In genomic region chr3:170869645-170870593, GRCh38 we compare ENCODE assay signal across 8 cellular contexts. TPM values are rescaled to one million over a fixed set of nuclear protein-coding genes. Genes with fewer than 3 reads are reported as not detected.
DNase-seq lines count a peak whose midpoint lies in the region; ATAC-seq and TF ChIP-seq lines count a peak whose summit lies in the region.

Gene RPL22L1, minus strand, starts transcription at chr3:170870195. Its CDS starts 28 bp downstream, at chr3:170870167.

- CTCF ChIA-PET in A673 (lab: Charles Lee): no interaction called here

- H3K27me3 Mint-ChIP-seq in dendritic cell treated with granulocyte-macrophage colony-stimulating factor and Interleukin-4, amounts not matched to agents 40 ng/mL and 50 ng/mL, for 4 days: no peaks in the 10 kb centered on the region

- H3K27ac Mint-ChIP-seq in dendritic cell treated with granulocyte-macrophage colony-stimulating factor and Interleukin-4, amounts not matched to agents 40 ng/mL and 50 ng/mL, for 4 days: peak within 1 kb of the TSS; percentile 99

- TF ChIP-seq CTCF in A673 (conservative IDR thresholded peaks at IDR 0.05; ENCODE audit: low read depth, low read length) (peak; percentile 33; the same call in 1 of the 2 replicates), right lobe of liver (IDR thresholded peaks at IDR 0.05) (peak in 1 of 4 donors; percentile 19)

- POLR2A ChIA-PET in A673 (lab: Charles Lee; ENCODE audit: low non-redundant PET): interaction anchor here (0.6 to 0.9 kb wide), 4 partner anchors 56 to 955 kb away, joined by 3 to 5 read pairs (median 4); no protein-coding TSS in a partner anchor

- TF ChIP-seq POLR2A in GM19193 (IDR thresholded peaks at IDR 0.05; ENCODE audit: extremely low read depth, insufficient read depth, insufficient read length) (peak; percentile 99), right lobe of liver (IDR thresholded peaks at IDR 0.05) (peak; percentile 93)

- DNase-seq in A673 (ENCODE audit: low spot score): peak; percentile 97
- DNase-seq in activated CD4-positive, alpha-beta T cell treated with anti-CD3 and anti-CD28 coated beads for 1 hour: peak; percentile 87
- peak; percentile 95 to 96 (median 95) for DNase-seq in right lobe of liver
- DNase-seq in stimulated activated CD4-positive, alpha-beta T cell treated with anti-CD3 and anti-CD28 coated beads, TNF-alpha, amount 100 ng/mL, for 1 hour (ENCODE audit: low read depth in 3 of 3, low spot score in 1 of 3): peak; percentile 80 to 84 (median 82)
- no peak for DNase-seq in NOMO-1 (lab: John Stamatoyannopoulos, UW; ENCODE audit: unreplicated experiment in 2 of 2)

- no peaks in the 10 kb centered on the region for H3K9me3 ChIP-seq in A673 (ENCODE audit: low read depth, low read length, poor library complexity, severe bottlenecking)
- H3K9me3 ChIP-seq in right lobe of liver: no peaks in the 10 kb centered on the region

- peak within 1 kb of the TSS; percentile 96 for H3K4me3 Mint-ChIP-seq in dendritic cell treated with granulocyte-macrophage colony-stimulating factor and Interleukin-4, amounts not matched to agents 40 ng/mL and 50 ng/mL, for 4 days

- H3K4me1 ChIP-seq in A673 (ENCODE audit: insufficient read depth, low read length, poor library complexity, severe bottlenecking) (peaks cover 22% of the 10 kb centered on the region), right lobe of liver (peaks cover 0 to 18% (median 5%) of the 10 kb centered on the region in 4 donors)

- H3K9me3 Mint-ChIP-seq in dendritic cell treated with granulocyte-macrophage colony-stimulating factor and Interleukin-4, amounts not matched to agents 40 ng/mL and 50 ng/mL, for 4 days: no peaks in the 10 kb centered on the region

- intact Hi-C loops in A673 (cut with micrococcal nuclease; ENCODE audit: unreplicated experiment) (no loop called here), right lobe of liver (cut with DNase I) (no loop called here)
- intact Hi-C loops in dendritic cell treated with granulocyte-macrophage colony-stimulating factor and Interleukin-4, amounts not matched to agents 40 ng/mL and 50 ng/mL, for 4 days (cut with micrococcal nuclease): loop anchor here (2.0 to 10.0 kb wide), 4 partner anchors 37 to 1105 kb away; partner anchors contain the start of genes ACTRT3, EIF5A2, SEC62 and SKIL

- peaks cover 9% of the 10 kb centered on the region for H3K4me1 Mint-ChIP-seq in dendritic cell treated with granulocyte-macrophage colony-stimulating factor and Interleukin-4, amounts not matched to agents 40 ng/mL and 50 ng/mL, for 4 days (ENCODE audit: low read depth)

- peaks cover 40% of the 10 kb centered on the region for H3K36me3 Mint-ChIP-seq in dendritic cell treated with granulocyte-macrophage colony-stimulating factor and Interleukin-4, amounts not matched to agents 40 ng/mL and 50 ng/mL, for 4 days (ENCODE audit: low read depth)

- H3K36me3 ChIP-seq in A673 (ENCODE audit: insufficient read depth, low read length, poor library complexity, severe bottlenecking) (peaks cover 36% of the 10 kb centered on the region), right lobe of liver (peaks cover 0 to 33% (median 11%) of the 10 kb centered on the region in 4 donors)

- WGBS in right lobe of liver (ENCODE audit: insufficient coverage, low coverage, low lambda C conversion rate, missing lambda C conversion rate): 0% methylated on average over 20 of the region's 59 CpGs

- no peaks in the 10 kb centered on the region for H3K27me3 ChIP-seq in A673 (replicated peaks; ENCODE audit: insufficient read depth, low read depth, low read length, poor library complexity)
- no peaks in the 10 kb centered on the region for H3K27me3 ChIP-seq in right lobe of liver

- ATAC-seq in HG03442 (IDR thresholded peaks at IDR 0.05; ENCODE audit: unreplicated experiment) (peak; percentile 97), right lobe of liver (peak; percentile 96 to 99 (median 98))

- H3K27ac ChIP-seq in A673 (ENCODE audit: low read depth, low read length, poor library complexity, severe bottlenecking) (peak within 1 kb of the TSS; percentile 92), right lobe of liver (peak within 1 kb of the TSS; percentile 75 to 84 (median 80))

- H3K4me3 ChIP-seq in A673 (ENCODE audit: low read depth, low read length, poor library complexity, severe bottlenecking) (peak within 1 kb of the TSS; percentile 76), right lobe of liver (peak within 1 kb of the TSS; percentile 53 to 77 (median 63))

- BruUV-seq in A673 (replicated peaks; lab: Mats Ljungman, UMichigan): TSS peak; percentile 77

RNA-seq across cellular contexts. Expression of gene RPL22L1, which starts in this region (rescaled TPM):
- total RNA-seq in A673 (2021) (31.3 and 41.5 TPM in 2 replicates), right lobe of liver (100 to 1,000 TPM in 2 of 6 experiments, 10 to 100 TPM in 3, 1 to 10 TPM in 1; 9.5 to 126 (median 31.1) TPM)

Comparison
In these comparisons a context has a peak if more than half of its experiments do, and no peak if none do; other contexts are left out.
1. DNase-seq: peak in A673 (single experiment), activated CD4-positive, alpha-beta T cell treated with anti-CD3 and anti-CD28 coated beads for 1 hour (single experiment), right lobe of liver (3 of 3) and stimulated activated CD4-positive, alpha-beta T cell treated with anti-CD3 and anti-CD28 coated beads, TNF-alpha, amount 100 ng/mL, for 1 hour (3 of 3); none in NOMO-1 (0 of 2).